ENCODE assay signal across 22 cellular contexts in the genomic region with DNA sequence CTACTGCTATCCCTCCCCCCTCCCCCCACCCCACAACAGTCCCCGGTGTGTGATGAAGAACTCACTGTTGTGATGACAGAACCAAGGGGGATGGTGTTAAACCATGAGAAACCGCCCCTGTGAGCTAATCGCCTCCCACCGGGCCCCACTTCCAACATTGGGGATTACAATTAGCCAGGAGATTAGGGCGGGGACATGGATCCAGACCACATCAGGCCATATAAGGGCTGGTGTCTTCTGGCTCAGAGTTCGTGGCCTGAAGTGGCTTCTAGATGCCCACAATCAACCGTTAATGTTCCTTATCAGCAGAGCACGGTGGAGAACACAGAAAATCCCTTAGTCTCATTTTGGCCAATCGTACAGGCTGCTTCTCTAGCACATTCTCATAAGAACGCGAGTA. TPM values are rescaled to one million over a fixed set of nuclear protein-coding genes. Genes with fewer than 3 reads are reported as not detected.
"Had no signal": no experiment of that assay in that cellular context is flagged by ENCODE, and none has a peak within 500 bp of the region (broad histone marks: within the 10 kb centered on the region; RNA-seq: fewer than 3 reads in every experiment).

No MANE protein-coding gene starts in this region.

- H3K79me2 ChIP-seq: hepatocyte had no signal

- H3K4me3 ChIP-seq: hepatocyte, lung, spleen, tibial artery, upper lobe of left lung, uterus had no signal

- H3K27me3 ChIP-seq: hepatocyte, tibial artery, upper lobe of left lung, uterus had no signal

- H3K27ac ChIP-seq: hepatocyte, spleen, upper lobe of left lung, uterus had no signal

- DNase-seq: effector CD4-positive, alpha-beta T cell; foreskin melanocyte; kidney; left cardiac atrium; left ventricle myocardium superior; mesenchymal stem cell; naive B cell; posterior cingulate gyrus; spleen; stimulated activated CD4-positive, alpha-beta T cell treated with anti-CD3 and anti-CD28 coated beads, Interleukin-15, amount 100 ng/mL, for 24 hours; stimulated activated CD4-positive, alpha-beta T cell treated with anti-CD3 and anti-CD28 coated beads, Interleukin-1b, Interleukin-23, amount 100 ng/mL, for 48 hours; stimulated activated CD4-positive, alpha-beta T cell treated with anti-CD3 and anti-CD28 coated beads, Interleukin-4, amount 100 ng/mL, for 24 hours; tibial artery; uterus had no signal

- H2AFZ ChIP-seq: hepatocyte had no signal

- FAIRE-seq: kidney had no signal

- ATAC-seq: left cardiac atrium; left ventricle myocardium superior; sciatic nerve; stimulated activated memory B cell treated with anti-CD40 and anti-IgM and Interleukin-4, amounts not matched to agents 10 μg/mL and 1 μg/mL and 100 μg/mL, for 72 hours had no signal

- H3K36me3 ChIP-seq: spleen, tibial artery, upper lobe of left lung, uterus had no signal

- H3K9me3 ChIP-seq: spleen, tibial artery, upper lobe of left lung, uterus had no signal

- H3K4me2 ChIP-seq: hepatocyte had no signal

- H3K4me1 ChIP-seq: spleen, uterus had no signal

RNA-seq across cellular contexts. Expression of a gene that starts 11.0 kb away (rescaled TPM):
- total RNA-seq: dermis microvascular lymphatic vessel endothelial cell, hepatocyte, kidney, left cardiac atrium, left ventricle myocardium superior, pulmonary artery endothelial cell, sciatic nerve, spleen had no signal
- polyA plus RNA-seq: esophagus, hepatocyte had no signal
